ENCODE assay signal across 1 cellular context in genomic region chr11:47766363-47767227, GRCh38.
TF ChIP-seq lines count a peak whose summit lies in the region.

No MANE protein-coding gene starts in this region.

TF ChIP-seq in GM12878, 131 proteins besides CTCF, POLR2A, EP300 and RAD21 (continued from another document and continues in another):
- TF ChIP-seq BCL11A (IDR thresholded peaks at IDR 0.05; ENCODE audit: low read depth, low read length): no peak
- no peak for TF ChIP-seq SUPT20H (IDR thresholded peaks at IDR 0.05; ENCODE audit: borderline replicate concordance, control insufficient read depth, low read depth, low read length)
- TF ChIP-seq SIN3A (IDR thresholded peaks at IDR 0.05; ENCODE audit: low read depth, low read length): 0 out of 2 replicates have a peak, but pooled peaks have one; percentile 18
- TF ChIP-seq NR2F1 (conservative IDR thresholded peaks at IDR 0.05): peak; percentile 72
- no peak for TF ChIP-seq WRNIP1 (IDR thresholded peaks at IDR 0.05; ENCODE audit: borderline replicate concordance, low read depth, low read length)
- no peak for TF ChIP-seq RELA (IDR thresholded peaks at IDR 0.05; ENCODE audit: borderline replicate concordance, partially characterized antibody)
- no peak for TF ChIP-seq USF2 (IDR thresholded peaks at IDR 0.05; ENCODE audit: borderline replicate concordance, low read depth, low read length)
- peak; percentile 75; the same call in 1 of the 2 replicates for TF ChIP-seq SMARCA5 (IDR thresholded peaks at IDR 0.05)
- TF ChIP-seq ZSCAN29 (IDR thresholded peaks at IDR 0.05): 0 out of 2 replicates have a peak, but pooled peaks have one; percentile 53
- TF ChIP-seq E2F4 (IDR thresholded peaks at IDR 0.05; ENCODE audit: low read depth, low read length): no peak
- peak; percentile 98 for TF ChIP-seq LARP7 (IDR thresholded peaks at IDR 0.05)
- TF ChIP-seq POLR2AphosphoS2 (IDR thresholded peaks at IDR 0.05; ENCODE audit: low read depth, low read length): no peak
- peak; percentile 87; the same call in 1 of the 2 replicates for TF ChIP-seq STAT1 (conservative IDR thresholded peaks at IDR 0.05)
- no peak for TF ChIP-seq CBX3 (IDR thresholded peaks at IDR 0.05; ENCODE audit: borderline replicate concordance, low read depth)
- TF ChIP-seq BCL3 (IDR thresholded peaks at IDR 0.05; ENCODE audit: borderline replicate concordance, insufficient read depth, low read depth, low read length, poor library complexity, severe bottlenecking): no peak
- TF ChIP-seq SKIL (IDR thresholded peaks at IDR 0.05; ENCODE audit: low read depth, poor library complexity, severe bottlenecking): peak; percentile 51
- no peak for TF ChIP-seq RCOR1 (conservative IDR thresholded peaks at IDR 0.05; ENCODE audit: low read depth, low read length)
- TF ChIP-seq CREM (IDR thresholded peaks at IDR 0.05; ENCODE audit: low read depth): peak; percentile 74
- no peak for TF ChIP-seq SRF (IDR thresholded peaks at IDR 0.05; ENCODE audit: low read depth in 2 of 2, low read length in 2 of 2)
- TF ChIP-seq TCF7 (IDR thresholded peaks at IDR 0.05; ENCODE audit: borderline replicate concordance): no peak
- no peak for TF ChIP-seq ZZZ3 (IDR thresholded peaks at IDR 0.05; ENCODE audit: control insufficient read depth, insufficient read length, low read depth)
- TF ChIP-seq NBN (IDR thresholded peaks at IDR 0.05): no peak
- TF ChIP-seq PML (IDR thresholded peaks at IDR 0.05; ENCODE audit: low read length): 0 out of 2 replicates have a peak, but pooled peaks have one; percentile 37
- TF ChIP-seq E4F1 (IDR thresholded peaks at IDR 0.05; ENCODE audit: borderline replicate concordance, partially characterized antibody): no peak
- peak; percentile 58; the same call in 1 of the 2 replicates for TF ChIP-seq POLR2AphosphoS5 (IDR thresholded peaks at IDR 0.05; ENCODE audit: low read length)
- TF ChIP-seq ZBTB11 (CRISPR knock-in tag; IDR thresholded peaks at IDR 0.05): no peak
- TF ChIP-seq MLLT1 (IDR thresholded peaks at IDR 0.05): peak; percentile 39; the same call in 1 of the 2 replicates
- TF ChIP-seq MXI1 (IDR thresholded peaks at IDR 0.05; ENCODE audit: low read depth, low read length): peak; percentile 80
- TF ChIP-seq JUNB (IDR thresholded peaks at IDR 0.05): no peak
- TF ChIP-seq DPF2 (IDR thresholded peaks at IDR 0.05): peak; percentile 82
- peak; percentile 72; the same call in 1 of the 2 replicates for TF ChIP-seq ZNF207 (IDR thresholded peaks at IDR 0.05; ENCODE audit: borderline replicate concordance)
- TF ChIP-seq CREB1 (IDR thresholded peaks at IDR 0.05; ENCODE audit: low read depth): 0 out of 2 replicates have a peak, but pooled peaks have one; percentile 67
- TF ChIP-seq CHD1 (IDR thresholded peaks at IDR 0.05; ENCODE audit: low read depth, low read length): no peak
- TF ChIP-seq PAX5 (IDR thresholded peaks at IDR 0.05; ENCODE audit: borderline replicate concordance, low read depth, low read length): no peak
- peak; percentile 16 for TF ChIP-seq RUNX3 (IDR thresholded peaks at IDR 0.05; ENCODE audit: low read length)
- TF ChIP-seq ZBED1 (IDR thresholded peaks at IDR 0.05; ENCODE audit: borderline replicate concordance): no peak
- no peak for TF ChIP-seq ZNF384 (IDR thresholded peaks at IDR 0.05; ENCODE audit: borderline replicate concordance, low read depth, low read length)
- TF ChIP-seq CEBPB (IDR thresholded peaks at IDR 0.05; ENCODE audit: borderline replicate concordance in 1 of 2, low read depth in 2 of 2, low read length in 2 of 2): no peak
- 0 out of 2 replicates have a peak, but pooled peaks have one; percentile 4 for TF ChIP-seq JUND (IDR thresholded peaks at IDR 0.05; ENCODE audit: low read depth, low read length)
- 0 out of 2 replicates have a peak, but pooled peaks have one; percentile 63 for TF ChIP-seq RB1 (IDR thresholded peaks at IDR 0.05; ENCODE audit: borderline replicate concordance)
- TF ChIP-seq REST (IDR thresholded peaks at IDR 0.05; ENCODE audit: low read depth, low read length): no peak
- TF ChIP-seq MTA2 (IDR thresholded peaks at IDR 0.05; ENCODE audit: low read depth): no peak
- no peak for TF ChIP-seq TCF12 (IDR thresholded peaks at IDR 0.05; ENCODE audit: low read depth, low read length)
- TF ChIP-seq FOS (IDR thresholded peaks at IDR 0.05; ENCODE audit: borderline replicate concordance, extremely low read depth, insufficient read length): no peak
- TF ChIP-seq SUZ12 (IDR thresholded peaks at IDR 0.05; ENCODE audit: unreplicated experiment): no peak
- TF ChIP-seq FOXK2 (IDR thresholded peaks at IDR 0.05): no peak
- peak; percentile 30 to 31; a peak in 2 of 4 replicates for TF ChIP-seq BHLHE40 (IDR thresholded peaks at IDR 0.05; ENCODE audit: borderline replicate concordance in 1 of 2, low read depth in 2 of 2, low read length in 1 of 2)
- peak; percentile 77 for TF ChIP-seq HDAC6 (IDR thresholded peaks at IDR 0.05; ENCODE audit: unreplicated experiment)
